In genomic region chr2:216545359-216545758, GRCh38 we compare ENCODE assay signal across 15 cellular contexts. TPM values are rescaled to one million over a fixed set of nuclear protein-coding genes. Genes with fewer than 3 reads are reported as not detected.
DNase-seq lines count a peak whose midpoint lies in the region; ATAC-seq, FAIRE-seq and TF ChIP-seq lines count a peak whose summit lies in the region.
"Had no signal": no experiment of that assay in that cellular context is flagged by ENCODE, and none has a peak within 500 bp of the region (broad histone marks: within the 10 kb centered on the region; RNA-seq: fewer than 3 reads in every experiment).

No MANE protein-coding gene starts in this region.

- no peaks in the 10 kb centered on the region for H3K27me3 Mint-ChIP-seq in osteocyte (ENCODE audit: unreplicated experiment)
- peaks cover 16% of the 10 kb centered on the region for H3K27me3 Mint-ChIP-seq in activated CD4-positive, alpha-beta T cell treated with anti-CD3 and anti-CD28 coated beads, Interleukin-2, amount 10 ng/mL, durations not matched to agents 24 days and 14 days

- POLR2A ChIA-PET in endothelial cell of umbilical vein (lab: Charles Lee) = no interaction called here

- TF ChIP-seq POLR2A in NB4 (IDR thresholded peaks at IDR 0.05; ENCODE audit: extremely low read depth, insufficient read length) (no peak), endothelial cell of umbilical vein (IDR thresholded peaks at IDR 0.05; ENCODE audit: low read depth, low read length) (no peak)

- no peak overlapping the region for H3K4me2 ChIP-seq in endothelial cell of umbilical vein (ENCODE audit: insufficient read depth, low read length)

- no TSS peak for BruUV-seq in endothelial cell of umbilical vein (replicated peaks; lab: Mats Ljungman, UMichigan)

- H3K4me3 ChIP-seq in NB4 (ENCODE audit: low read depth, low read length) = no peak overlapping the region
- H3K4me3 ChIP-seq in endothelial cell of umbilical vein (replicated peaks in 1 of 3; ENCODE audit: insufficient read depth in 1 of 3, low read depth in 1 of 3, low read length in 3 of 3) = no peak overlapping the region

- no peak for FAIRE-seq in endothelial cell of umbilical vein (lab: Jason Lieb, UNC)

- intact Hi-C loops in endothelial cell of umbilical vein (cut with micrococcal nuclease) = no loop called here
- intact Hi-C loops in activated CD4-positive, alpha-beta T cell treated with anti-CD3 and anti-CD28 coated beads, Interleukin-2, amount 10 ng/mL, durations not matched to agents 24 days and 14 days (cut with micrococcal nuclease) = no loop called here

- H3K36me3 ChIP-seq in endothelial cell of umbilical vein (ENCODE audit: control insufficient read depth in 2 of 2, extremely low read depth in 1 of 2, insufficient read depth in 2 of 2, low read length in 2 of 2) = no peaks in the 10 kb centered on the region

- H3K4me3 Mint-ChIP-seq in osteocyte (ENCODE audit: unreplicated experiment) = no peak overlapping the region
- H3K4me3 Mint-ChIP-seq in activated CD4-positive, alpha-beta T cell treated with anti-CD3 and anti-CD28 coated beads, Interleukin-2, amount 10 ng/mL, durations not matched to agents 24 days and 14 days = no peak overlapping the region
- H3K4me3 Mint-ChIP-seq: activated naive CD8-positive, alpha-beta T cell treated with anti-CD3 and anti-CD28 coated beads, Interleukin-2, amount 50 U/mL, for 24 hours; T-helper 17 cell had no signal

- H3K27me3 ChIP-seq in endothelial cell of umbilical vein (ENCODE audit: control insufficient read depth in 2 of 2, insufficient read depth in 2 of 2, low read length in 2 of 2) = no peaks in the 10 kb centered on the region

- no peaks in the 10 kb centered on the region for H3K9me3 ChIP-seq in endothelial cell of umbilical vein (replicated peaks; ENCODE audit: control insufficient read depth, insufficient read depth, low read length)

- H3K79me2 ChIP-seq in endothelial cell of umbilical vein (ENCODE audit: control insufficient read depth, insufficient read depth, low read length) = no peaks in the 10 kb centered on the region

- no peaks in the 10 kb centered on the region for H4K20me1 ChIP-seq in endothelial cell of umbilical vein (replicated peaks; ENCODE audit: control insufficient read depth, extremely low read depth, insufficient read depth, low read length)

- no peak for TF ChIP-seq CTCF in NB4 (IDR thresholded peaks at IDR 0.05; ENCODE audit: low read depth, low read length)
- no peak for TF ChIP-seq CTCF in endothelial cell of umbilical vein (IDR thresholded peaks at IDR 0.05; ENCODE audit: extremely low read depth in 1 of 2, insufficient read depth in 1 of 2, low read depth in 1 of 2, low read length in 2 of 2)
- no peak for TF ChIP-seq CTCF in osteocyte (IDR thresholded peaks at IDR 0.05)

- ATAC-seq in GM21717 (IDR thresholded peaks at IDR 0.05; ENCODE audit: unreplicated experiment) = no peak
- ATAC-seq: activated CD4-positive, CD25-positive, alpha-beta regulatory T cell treated with anti-CD3 and anti-CD28 coated beads, Interleukin-2, amount 50 U/mL, for 24 hours; activated naive CD8-positive, alpha-beta T cell treated with anti-CD3 and anti-CD28 coated beads, Interleukin-2, amount 50 U/mL, for 24 hours; T-helper 17 cell had no signal

- peak overlapping the region; percentile 79 for H3K27ac Mint-ChIP-seq in osteocyte (ENCODE audit: unreplicated experiment)
- H3K27ac Mint-ChIP-seq in activated CD4-positive, alpha-beta T cell treated with anti-CD3 and anti-CD28 coated beads, Interleukin-2, amount 10 ng/mL, durations not matched to agents 24 days and 14 days = no peak overlapping the region
- H3K27ac Mint-ChIP-seq: activated naive CD8-positive, alpha-beta T cell treated with anti-CD3 and anti-CD28 coated beads, Interleukin-2, amount 50 U/mL, for 24 hours; T-helper 17 cell had no signal

- H3K36me3 Mint-ChIP-seq in osteocyte (ENCODE audit: unreplicated experiment) = peaks cover 5% of the 10 kb centered on the region
- no peaks in the 10 kb centered on the region for H3K36me3 Mint-ChIP-seq in activated CD4-positive, alpha-beta T cell treated with anti-CD3 and anti-CD28 coated beads, Interleukin-2, amount 10 ng/mL, durations not matched to agents 24 days and 14 days (ENCODE audit: low read depth)

- H3K9me1 ChIP-seq in endothelial cell of umbilical vein (replicated peaks; ENCODE audit: control insufficient read depth, extremely low read depth, insufficient read depth, low read length) = no peaks in the 10 kb centered on the region

- H2AFZ ChIP-seq in endothelial cell of umbilical vein (ENCODE audit: low read depth, low read length) = no peak overlapping the region

- no peak overlapping the region for H3K27ac ChIP-seq in endothelial cell of umbilical vein (ENCODE audit: insufficient read depth, low read depth, low read length)

- peaks cover 63% of the 10 kb centered on the region for H3K4me1 Mint-ChIP-seq in osteocyte (ENCODE audit: unreplicated experiment)
- H3K4me1 Mint-ChIP-seq in activated CD4-positive, alpha-beta T cell treated with anti-CD3 and anti-CD28 coated beads, Interleukin-2, amount 10 ng/mL, durations not matched to agents 24 days and 14 days = no peaks in the 10 kb centered on the region
- H3K4me1 Mint-ChIP-seq: activated naive CD8-positive, alpha-beta T cell treated with anti-CD3 and anti-CD28 coated beads, Interleukin-2, amount 50 U/mL, for 24 hours had no signal

- dilution Hi-C loops in endothelial cell of umbilical vein (cut with MboI; ENCODE audit: extremely low pct_ligation_motif_present, low sequenced_read_pairs) = no loop called here

- peaks cover 4% of the 10 kb centered on the region for H3K4me1 ChIP-seq in endothelial cell of umbilical vein (ENCODE audit: control insufficient read depth, extremely low read depth, insufficient read depth, low read length)

- no peak overlapping the region for H3K9ac ChIP-seq in endothelial cell of umbilical vein (replicated peaks; ENCODE audit: extremely low read depth, insufficient read depth, low read length)

- DNase-seq in EH (ENCODE audit: low read depth) (peak; percentile 74), NB4 (ENCODE audit: low read depth) (peak; percentile 67), endothelial cell of umbilical vein (ENCODE audit: low read depth, low spot score) (peak; percentile 22), osteocyte (ENCODE audit: extremely low spot score, unreplicated experiment) (no peak), SIG-M5 treated with dmso at 0.1 percent for 504 hours (lab: John Stamatoyannopoulos, UW; ENCODE audit: unreplicated experiment) (no peak)
- no peak for DNase-seq in activated CD4-positive, alpha-beta T cell treated with anti-CD3 and anti-CD28 coated beads, Interleukin-2, amount 10 ng/mL, durations not matched to agents 24 days and 14 days
- DNase-seq: activated naive CD8-positive, alpha-beta T cell treated with anti-CD3 and anti-CD28 coated beads, Interleukin-2, amount 50 U/mL, for 24 hours; C1 segment of cervical spinal cord; effector CD4-positive, alpha-beta T cell; left colon; NCI-H1694; NCI-H446; T-helper 17 cell had no signal

- CTCF ChIA-PET in endothelial cell of umbilical vein (lab: Charles Lee) = interaction anchor here (1.4 kb wide), 1 partner anchor 26 kb away, joined by 10 read pairs; no protein-coding TSS in a partner anchor

- no peaks in the 10 kb centered on the region for H3K9me3 Mint-ChIP-seq in osteocyte (ENCODE audit: unreplicated experiment)
- H3K9me3 Mint-ChIP-seq in activated CD4-positive, alpha-beta T cell treated with anti-CD3 and anti-CD28 coated beads, Interleukin-2, amount 10 ng/mL, durations not matched to agents 24 days and 14 days = no peaks in the 10 kb centered on the region
- H3K9me3 Mint-ChIP-seq: activated naive CD8-positive, alpha-beta T cell treated with anti-CD3 and anti-CD28 coated beads, Interleukin-2, amount 50 U/mL, for 24 hours had no signal

TF ChIP-seq in endothelial cell of umbilical vein, 7 proteins besides CTCF, POLR2A, EP300 and RAD21:
- no peak for TF ChIP-seq MYC (IDR thresholded peaks at IDR 0.05; ENCODE audit: low read depth, low read length)
- no peak for TF ChIP-seq MAX (IDR thresholded peaks at IDR 0.05; ENCODE audit: insufficient read depth, insufficient read length)
- no peak for TF ChIP-seq GATA2 (IDR thresholded peaks at IDR 0.05; ENCODE audit: insufficient read depth, insufficient read length, low read depth, low read length)
- TF ChIP-seq POLR2AphosphoS5 (IDR thresholded peaks at IDR 0.05; ENCODE audit: insufficient read depth, low read depth, low read length) = no peak
- no peak for TF ChIP-seq EZH2 (IDR thresholded peaks at IDR 0.05; ENCODE audit: borderline replicate concordance, low read depth, low read length, severe bottlenecking)
- TF ChIP-seq JUN (IDR thresholded peaks at IDR 0.05; ENCODE audit: borderline replicate concordance, insufficient read depth, insufficient read length, low read depth) = no peak
- no peak for TF ChIP-seq FOS (IDR thresholded peaks at IDR 0.05; ENCODE audit: borderline replicate concordance, insufficient read depth, low read length)

RNA-seq across cellular contexts. Expression of gene RPL37A, which starts 46.7 kb away (rescaled TPM):
- total RNA-seq in endothelial cell of umbilical vein (2,628 and 2,952 TPM in 2 replicates), osteocyte (2,580 and 2,608 TPM in 2 replicates)
- polyA plus RNA-seq in endothelial cell of umbilical vein = 1,143 and 1,889 TPM in 2 replicates
- polyA plus RNA-seq in endothelial cell of umbilical vein (2011; cell fraction: cytosol; rRNA removed) = 2,402 and 3,048 TPM in 2 replicates
- polyA plus RNA-seq in endothelial cell of umbilical vein (2011; cell fraction: nucleus; rRNA removed) = 806 and 883 TPM in 2 replicates
- polyA plus RNA-seq in endothelial cell of umbilical vein (2012) = 5,195 and 6,189 TPM in 2 replicates
- 605 and 868 TPM in 2 replicates for polyA minus RNA-seq in endothelial cell of umbilical vein
- polyA minus RNA-seq in endothelial cell of umbilical vein (2011; cell fraction: cytosol; rRNA and poly(A)+ RNA removed) = 771 TPM
- polyA minus RNA-seq in endothelial cell of umbilical vein (2011; cell fraction: nucleus; rRNA and poly(A)+ RNA removed) = 140 and 162 TPM in 2 replicates
- 3,125 and 3,168 TPM in 2 replicates for total RNA-seq in activated CD4-positive, alpha-beta T cell treated with anti-CD3 and anti-CD28 coated beads, Interleukin-2, amount 10 ng/mL, durations not matched to agents 24 days and 14 days

Comparison
In these comparisons a context has a peak if more than half of its experiments do, and no peak if none do; other contexts are left out.
1. DNase-seq: peak in EH (single experiment), NB4 (single experiment) and endothelial cell of umbilical vein (single experiment); none in osteocyte (single experiment), activated CD4-positive, alpha-beta T cell treated with anti-CD3 and anti-CD28 coated beads, Interleukin-2, amount 10 ng/mL, durations not matched to agents 24 days and 14 days (single experiment) and SIG-M5 treated with dmso at 0.1 percent for 504 hours (single experiment).